In the genomic region with DNA sequence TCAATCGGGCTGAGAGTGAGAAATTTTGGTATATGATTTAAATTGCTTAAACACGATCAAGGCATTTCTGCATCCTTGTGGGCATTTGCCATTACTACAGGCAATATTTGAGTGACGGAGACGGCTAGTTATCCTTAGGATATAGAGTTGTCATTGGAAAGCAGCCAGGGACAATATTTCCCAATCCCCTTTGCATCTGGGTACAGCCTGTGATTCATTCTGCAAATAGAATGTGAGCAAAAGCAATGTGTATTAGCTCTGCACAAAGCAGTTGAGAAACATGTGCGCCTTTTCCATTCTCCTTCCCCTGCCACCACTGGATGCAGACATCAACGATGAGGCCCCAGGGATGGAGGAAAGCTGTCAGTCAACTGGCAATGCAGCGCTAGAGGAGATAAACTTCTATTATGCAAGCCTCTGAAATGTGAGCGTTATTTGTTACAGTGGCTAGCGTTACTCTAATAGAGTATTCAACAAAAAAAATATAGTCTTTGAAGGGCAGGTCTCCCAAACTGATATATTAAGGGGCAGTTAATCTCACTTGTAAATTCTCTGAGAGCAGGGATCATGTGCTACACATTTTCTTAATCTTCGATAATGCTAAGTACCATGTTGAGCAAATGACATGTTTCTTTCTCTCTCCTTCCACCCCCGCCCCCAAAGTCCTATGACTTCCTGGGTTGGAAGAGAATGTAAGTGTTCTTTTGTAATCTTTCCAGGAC, we compare ENCODE assay signal across 1 cellular context.
TF ChIP-seq lines count a peak whose summit lies in the region.

No MANE protein-coding gene starts in this region.

TF ChIP-seq in HepG2, 621 proteins besides CTCF, POLR2A, EP300 and RAD21 (continued from another document and continues in another):
- TF ChIP-seq, protein P1, sequence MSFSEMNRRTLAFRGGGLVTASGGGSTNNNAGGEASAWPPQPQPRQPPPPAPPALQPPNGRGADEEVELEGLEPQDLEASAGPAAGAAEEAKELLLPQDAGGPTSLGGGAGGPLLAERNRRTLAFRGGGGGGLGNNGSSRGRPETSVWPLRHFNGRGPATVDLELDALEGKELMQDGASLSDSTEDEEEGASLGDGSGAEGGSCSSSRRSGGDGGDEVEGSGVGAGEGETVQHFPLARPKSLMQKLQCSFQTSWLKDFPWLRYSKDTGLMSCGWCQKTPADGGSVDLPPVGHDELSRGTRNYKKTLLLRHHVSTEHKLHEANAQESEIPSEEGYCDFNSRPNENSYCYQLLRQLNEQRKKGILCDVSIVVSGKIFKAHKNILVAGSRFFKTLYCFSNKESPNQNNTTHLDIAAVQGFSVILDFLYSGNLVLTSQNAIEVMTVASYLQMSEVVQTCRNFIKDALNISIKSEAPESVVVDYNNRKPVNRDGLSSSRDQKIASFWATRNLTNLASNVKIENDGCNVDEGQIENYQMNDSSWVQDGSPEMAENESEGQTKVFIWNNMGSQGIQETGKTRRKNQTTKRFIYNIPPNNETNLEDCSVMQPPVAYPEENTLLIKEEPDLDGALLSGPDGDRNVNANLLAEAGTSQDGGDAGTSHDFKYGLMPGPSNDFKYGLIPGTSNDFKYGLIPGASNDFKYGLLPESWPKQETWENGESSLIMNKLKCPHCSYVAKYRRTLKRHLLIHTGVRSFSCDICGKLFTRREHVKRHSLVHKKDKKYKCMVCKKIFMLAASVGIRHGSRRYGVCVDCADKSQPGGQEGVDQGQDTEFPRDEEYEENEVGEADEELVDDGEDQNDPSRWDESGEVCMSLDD (CRISPR knock-in tag; IDR thresholded peaks at IDR 0.05; ENCODE audit: borderline replicate concordance), result peak; percentile 25; the same call in 1 of the 2 replicates
- TF ChIP-seq ZNF292 (CRISPR knock-in tag; IDR thresholded peaks at IDR 0.05; ENCODE audit: borderline replicate concordance, low read depth) (peak; percentile 99), ZNF678 (CRISPR knock-in tag; IDR thresholded peaks at IDR 0.05) (0 out of 2 replicates have a peak, but pooled peaks have one; percentile 22), ZNF138 (CRISPR knock-in tag; IDR thresholded peaks at IDR 0.05; ENCODE audit: low read depth) (no peak), TARDBP (CRISPR knock-in tag; IDR thresholded peaks at IDR 0.05) (peak; percentile 98), SOX5 (CRISPR knock-in tag; IDR thresholded peaks at IDR 0.05; ENCODE audit: borderline replicate concordance) (peak; percentile 99), CSRNP2 (CRISPR knock-in tag; conservative IDR thresholded peaks at IDR 0.05; ENCODE audit: low read depth) (0 out of 2 replicates have a peak, but pooled peaks have one; percentile 38), ATF6 (CRISPR knock-in tag; conservative IDR thresholded peaks at IDR 0.05) (peak; percentile 96; the same call in 1 of the 2 replicates), YY1 (IDR thresholded peaks at IDR 0.05; ENCODE audit: insufficient read depth, insufficient replicate concordance, low read depth, low read length) (peak; percentile 63), HNRNPK (IDR thresholded peaks at IDR 0.05; ENCODE audit: low read depth, low read length, poor library complexity, severe bottlenecking) (no peak), ZNF383 (CRISPR knock-in tag; IDR thresholded peaks at IDR 0.05; ENCODE audit: borderline replicate concordance) (no peak), ZFP62 (CRISPR knock-in tag; IDR thresholded peaks at IDR 0.05) (no peak), PAWR (CRISPR knock-in tag; IDR thresholded peaks at IDR 0.05; ENCODE audit: borderline replicate concordance) (no peak), ZIK1 (CRISPR knock-in tag; IDR thresholded peaks at IDR 0.05; ENCODE audit: borderline replicate concordance, low read depth) (peak; percentile 79), ZNF512 (CRISPR knock-in tag; IDR thresholded peaks at IDR 0.05) (0 out of 2 replicates have a peak, but pooled peaks have one; percentile 14), ATAD3A (CRISPR knock-in tag; IDR thresholded peaks at IDR 0.05) (no peak), ZNF205 (CRISPR knock-in tag; IDR thresholded peaks at IDR 0.05) (peak; percentile 95), ZNF777 (CRISPR knock-in tag; IDR thresholded peaks at IDR 0.05) (peak; percentile 29; the same call in 1 of the 2 replicates), DNMT3B (CRISPR knock-in tag; conservative IDR thresholded peaks at IDR 0.05) (peak; percentile 59; the same call in 1 of the 2 replicates), CHCHD3 (CRISPR knock-in tag; IDR thresholded peaks at IDR 0.05) (no peak), ZSCAN12 (CRISPR knock-in tag; IDR thresholded peaks at IDR 0.05) (no peak), BRCA1 (CRISPR knock-in tag; IDR thresholded peaks at IDR 0.05) (peak; percentile 93), SRSF9 (IDR thresholded peaks at IDR 0.05; ENCODE audit: borderline replicate concordance, insufficient read depth, low read depth, low read length, poor library complexity, severe bottlenecking) (no peak), ARID2 (CRISPR knock-in tag; IDR thresholded peaks at IDR 0.05; ENCODE audit: borderline replicate concordance) (no peak; the same call in 1 of the 2 replicates), ZNF441 (CRISPR knock-in tag; IDR thresholded peaks at IDR 0.05; ENCODE audit: borderline replicate concordance) (peak; percentile 70; the same call in 1 of the 2 replicates)
- TF ChIP-seq, protein P2, sequence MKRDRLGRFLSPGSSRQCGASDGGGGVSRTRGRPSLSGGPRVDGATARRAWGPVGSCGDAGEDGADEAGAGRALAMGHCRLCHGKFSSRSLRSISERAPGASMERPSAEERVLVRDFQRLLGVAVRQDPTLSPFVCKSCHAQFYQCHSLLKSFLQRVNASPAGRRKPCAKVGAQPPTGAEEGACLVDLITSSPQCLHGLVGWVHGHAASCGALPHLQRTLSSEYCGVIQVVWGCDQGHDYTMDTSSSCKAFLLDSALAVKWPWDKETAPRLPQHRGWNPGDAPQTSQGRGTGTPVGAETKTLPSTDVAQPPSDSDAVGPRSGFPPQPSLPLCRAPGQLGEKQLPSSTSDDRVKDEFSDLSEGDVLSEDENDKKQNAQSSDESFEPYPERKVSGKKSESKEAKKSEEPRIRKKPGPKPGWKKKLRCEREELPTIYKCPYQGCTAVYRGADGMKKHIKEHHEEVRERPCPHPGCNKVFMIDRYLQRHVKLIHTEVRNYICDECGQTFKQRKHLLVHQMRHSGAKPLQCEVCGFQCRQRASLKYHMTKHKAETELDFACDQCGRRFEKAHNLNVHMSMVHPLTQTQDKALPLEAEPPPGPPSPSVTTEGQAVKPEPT (CRISPR knock-in tag; IDR thresholded peaks at IDR 0.05; ENCODE audit: low read depth), result peak; percentile 58; the same call in 1 of the 2 replicates
- TF ChIP-seq, protein P3, sequence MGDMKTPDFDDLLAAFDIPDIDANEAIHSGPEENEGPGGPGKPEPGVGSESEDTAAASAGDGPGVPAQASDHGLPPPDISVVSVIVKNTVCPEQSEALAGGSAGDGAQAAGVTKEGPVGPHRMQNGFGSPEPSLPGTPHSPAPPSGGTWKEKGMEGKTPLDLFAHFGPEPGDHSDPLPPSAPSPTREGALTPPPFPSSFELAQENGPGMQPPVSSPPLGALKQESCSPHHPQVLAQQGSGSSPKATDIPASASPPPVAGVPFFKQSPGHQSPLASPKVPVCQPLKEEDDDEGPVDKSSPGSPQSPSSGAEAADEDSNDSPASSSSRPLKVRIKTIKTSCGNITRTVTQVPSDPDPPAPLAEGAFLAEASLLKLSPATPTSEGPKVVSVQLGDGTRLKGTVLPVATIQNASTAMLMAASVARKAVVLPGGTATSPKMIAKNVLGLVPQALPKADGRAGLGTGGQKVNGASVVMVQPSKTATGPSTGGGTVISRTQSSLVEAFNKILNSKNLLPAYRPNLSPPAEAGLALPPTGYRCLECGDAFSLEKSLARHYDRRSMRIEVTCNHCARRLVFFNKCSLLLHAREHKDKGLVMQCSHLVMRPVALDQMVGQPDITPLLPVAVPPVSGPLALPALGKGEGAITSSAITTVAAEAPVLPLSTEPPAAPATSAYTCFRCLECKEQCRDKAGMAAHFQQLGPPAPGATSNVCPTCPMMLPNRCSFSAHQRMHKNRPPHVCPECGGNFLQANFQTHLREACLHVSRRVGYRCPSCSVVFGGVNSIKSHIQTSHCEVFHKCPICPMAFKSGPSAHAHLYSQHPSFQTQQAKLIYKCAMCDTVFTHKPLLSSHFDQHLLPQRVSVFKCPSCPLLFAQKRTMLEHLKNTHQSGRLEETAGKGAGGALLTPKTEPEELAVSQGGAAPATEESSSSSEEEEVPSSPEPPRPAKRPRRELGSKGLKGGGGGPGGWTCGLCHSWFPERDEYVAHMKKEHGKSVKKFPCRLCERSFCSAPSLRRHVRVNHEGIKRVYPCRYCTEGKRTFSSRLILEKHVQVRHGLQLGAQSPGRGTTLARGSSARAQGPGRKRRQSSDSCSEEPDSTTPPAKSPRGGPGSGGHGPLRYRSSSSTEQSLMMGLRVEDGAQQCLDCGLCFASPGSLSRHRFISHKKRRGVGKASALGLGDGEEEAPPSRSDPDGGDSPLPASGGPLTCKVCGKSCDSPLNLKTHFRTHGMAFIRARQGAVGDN (CRISPR knock-in tag; IDR thresholded peaks at IDR 0.05), result no peak
- TF ChIP-seq, protein P4, sequence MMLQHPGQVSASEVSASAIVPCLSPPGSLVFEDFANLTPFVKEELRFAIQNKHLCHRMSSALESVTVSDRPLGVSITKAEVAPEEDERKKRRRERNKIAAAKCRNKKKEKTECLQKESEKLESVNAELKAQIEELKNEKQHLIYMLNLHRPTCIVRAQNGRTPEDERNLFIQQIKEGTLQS (CRISPR knock-in tag; IDR thresholded peaks at IDR 0.05), result peak; percentile 98
- TF ChIP-seq, protein P5, sequence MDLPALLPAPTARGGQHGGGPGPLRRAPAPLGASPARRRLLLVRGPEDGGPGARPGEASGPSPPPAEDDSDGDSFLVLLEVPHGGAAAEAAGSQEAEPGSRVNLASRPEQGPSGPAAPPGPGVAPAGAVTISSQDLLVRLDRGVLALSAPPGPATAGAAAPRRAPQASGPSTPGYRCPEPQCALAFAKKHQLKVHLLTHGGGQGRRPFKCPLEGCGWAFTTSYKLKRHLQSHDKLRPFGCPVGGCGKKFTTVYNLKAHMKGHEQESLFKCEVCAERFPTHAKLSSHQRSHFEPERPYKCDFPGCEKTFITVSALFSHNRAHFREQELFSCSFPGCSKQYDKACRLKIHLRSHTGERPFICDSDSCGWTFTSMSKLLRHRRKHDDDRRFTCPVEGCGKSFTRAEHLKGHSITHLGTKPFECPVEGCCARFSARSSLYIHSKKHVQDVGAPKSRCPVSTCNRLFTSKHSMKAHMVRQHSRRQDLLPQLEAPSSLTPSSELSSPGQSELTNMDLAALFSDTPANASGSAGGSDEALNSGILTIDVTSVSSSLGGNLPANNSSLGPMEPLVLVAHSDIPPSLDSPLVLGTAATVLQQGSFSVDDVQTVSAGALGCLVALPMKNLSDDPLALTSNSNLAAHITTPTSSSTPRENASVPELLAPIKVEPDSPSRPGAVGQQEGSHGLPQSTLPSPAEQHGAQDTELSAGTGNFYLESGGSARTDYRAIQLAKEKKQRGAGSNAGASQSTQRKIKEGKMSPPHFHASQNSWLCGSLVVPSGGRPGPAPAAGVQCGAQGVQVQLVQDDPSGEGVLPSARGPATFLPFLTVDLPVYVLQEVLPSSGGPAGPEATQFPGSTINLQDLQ (CRISPR knock-in tag; IDR thresholded peaks at IDR 0.05), result no peak
- TF ChIP-seq, protein P6, sequence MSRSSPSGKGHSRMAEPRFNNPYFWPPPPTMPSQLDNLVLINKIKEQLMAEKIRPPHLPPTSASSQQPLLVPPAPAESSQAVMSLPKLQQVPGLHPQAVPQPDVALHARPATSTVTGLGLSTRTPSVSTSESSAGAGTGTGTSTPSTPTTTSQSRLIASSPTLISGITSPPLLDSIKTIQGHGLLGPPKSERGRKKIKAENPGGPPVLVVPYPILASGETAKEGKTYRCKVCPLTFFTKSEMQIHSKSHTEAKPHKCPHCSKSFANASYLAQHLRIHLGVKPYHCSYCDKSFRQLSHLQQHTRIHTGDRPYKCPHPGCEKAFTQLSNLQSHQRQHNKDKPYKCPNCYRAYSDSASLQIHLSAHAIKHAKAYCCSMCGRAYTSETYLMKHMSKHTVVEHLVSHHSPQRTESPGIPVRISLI (CRISPR knock-in tag; IDR thresholded peaks at IDR 0.05; ENCODE audit: borderline replicate concordance), result peak; percentile 84; the same call in 1 of the 2 replicates
